In genomic region chr15:70318594-70318993, GRCh38 we compare ENCODE assay signal across 1 cellular context.
TF ChIP-seq lines count a peak whose summit lies in the region.

No MANE protein-coding gene starts in this region.

TF ChIP-seq in IMR-90, 13 proteins besides CTCF, POLR2A, EP300 and RAD21 (continued from another document):
- TF ChIP-seq, protein P1, sequence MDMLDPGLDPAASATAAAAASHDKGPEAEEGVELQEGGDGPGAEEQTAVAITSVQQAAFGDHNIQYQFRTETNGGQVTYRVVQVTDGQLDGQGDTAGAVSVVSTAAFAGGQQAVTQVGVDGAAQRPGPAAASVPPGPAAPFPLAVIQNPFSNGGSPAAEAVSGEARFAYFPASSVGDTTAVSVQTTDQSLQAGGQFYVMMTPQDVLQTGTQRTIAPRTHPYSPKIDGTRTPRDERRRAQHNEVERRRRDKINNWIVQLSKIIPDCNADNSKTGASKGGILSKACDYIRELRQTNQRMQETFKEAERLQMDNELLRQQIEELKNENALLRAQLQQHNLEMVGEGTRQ (IDR thresholded peaks at IDR 0.05; ENCODE audit: low read depth, low read length) = no peak
- TF ChIP-seq, protein P2, sequence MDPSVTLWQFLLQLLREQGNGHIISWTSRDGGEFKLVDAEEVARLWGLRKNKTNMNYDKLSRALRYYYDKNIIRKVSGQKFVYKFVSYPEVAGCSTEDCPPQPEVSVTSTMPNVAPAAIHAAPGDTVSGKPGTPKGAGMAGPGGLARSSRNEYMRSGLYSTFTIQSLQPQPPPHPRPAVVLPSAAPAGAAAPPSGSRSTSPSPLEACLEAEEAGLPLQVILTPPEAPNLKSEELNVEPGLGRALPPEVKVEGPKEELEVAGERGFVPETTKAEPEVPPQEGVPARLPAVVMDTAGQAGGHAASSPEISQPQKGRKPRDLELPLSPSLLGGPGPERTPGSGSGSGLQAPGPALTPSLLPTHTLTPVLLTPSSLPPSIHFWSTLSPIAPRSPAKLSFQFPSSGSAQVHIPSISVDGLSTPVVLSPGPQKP (IDR thresholded peaks at IDR 0.05; ENCODE audit: borderline replicate concordance, low read depth, low read length) = no peak
- no peak for TF ChIP-seq MXI1 (IDR thresholded peaks at IDR 0.05; ENCODE audit: borderline replicate concordance, low read depth, low read length)
- no peak for TF ChIP-seq NFE2L2 (IDR thresholded peaks at IDR 0.05; ENCODE audit: low read depth, low read length)
